Comparison of ENCODE assay signal across 8 cellular contexts in the genomic region with DNA sequence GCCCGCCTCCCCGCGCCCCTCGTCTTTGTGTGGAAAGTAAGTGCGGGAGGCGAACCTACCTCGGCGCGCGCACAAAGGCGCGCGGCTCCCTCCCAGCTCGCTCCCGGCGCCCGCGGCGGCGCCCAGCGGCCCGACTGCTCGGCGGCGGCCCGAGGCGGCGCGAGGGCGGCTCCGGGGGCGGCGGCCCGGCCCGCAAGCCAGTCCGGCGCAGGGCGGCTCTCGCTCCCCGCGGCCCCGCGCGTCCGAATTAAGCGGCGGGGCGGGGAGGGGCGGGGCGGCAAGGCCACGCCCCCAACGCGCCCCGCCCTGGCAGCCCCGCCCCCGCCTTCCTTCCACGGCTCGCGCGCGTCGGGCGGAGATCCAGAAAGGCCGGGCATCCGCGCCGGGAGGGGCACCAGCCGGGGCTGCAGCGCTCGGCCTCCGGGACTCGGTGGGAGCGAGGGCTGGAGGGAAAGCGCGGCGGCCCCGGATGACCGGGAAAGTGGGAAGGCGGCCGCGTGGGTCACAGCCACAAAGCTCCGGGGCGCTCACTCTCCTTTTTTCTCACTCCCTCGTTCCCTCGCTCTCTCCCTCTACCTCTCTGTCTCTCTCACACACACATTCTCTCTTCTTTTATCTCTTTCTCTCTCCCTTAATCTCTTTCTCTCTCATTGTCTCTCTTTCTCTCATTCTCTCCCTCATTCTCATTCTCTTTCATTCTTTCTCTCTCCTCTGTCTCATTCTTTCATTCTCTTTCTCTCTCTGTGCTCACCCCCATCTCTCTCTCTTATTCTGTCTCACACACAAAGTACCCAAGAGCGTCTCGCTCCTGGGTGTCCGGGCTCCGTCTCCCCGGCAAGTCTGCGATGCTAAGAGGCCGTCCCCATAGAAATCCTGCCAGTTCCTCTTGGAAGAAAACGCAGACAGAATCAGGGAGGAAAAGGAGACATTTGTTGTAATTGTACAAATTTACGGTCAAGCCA.
DNase-seq lines count a peak whose midpoint lies in the region; FAIRE-seq and TF ChIP-seq lines count a peak whose summit lies in the region.

No MANE protein-coding gene starts in this region.

- H3K4me1 ChIP-seq in mammary epithelial cell (ENCODE audit: insufficient read depth, low read length), result peaks cover 11% of the 10 kb centered on the region
- peaks cover 12% of the 10 kb centered on the region for H3K4me1 ChIP-seq in skeletal muscle satellite cell (ENCODE audit: control insufficient read depth, insufficient read depth, low read length)

- H3K27me3 ChIP-seq in GM06990 (replicated peaks; ENCODE audit: control insufficient read depth, insufficient read depth, low read length), result no peaks in the 10 kb centered on the region
- H3K27me3 ChIP-seq in mammary epithelial cell (ENCODE audit: insufficient read depth, low read length), result no peaks in the 10 kb centered on the region
- peaks cover 4% of the 10 kb centered on the region for H3K27me3 ChIP-seq in skeletal muscle satellite cell (ENCODE audit: control insufficient read depth, insufficient read depth, low read length)

- BruUV-seq in mammary epithelial cell (replicated peaks; lab: Mats Ljungman, UMichigan), result no TSS peak

- peak overlapping the region; percentile 30 for H3K27ac ChIP-seq in mammary epithelial cell (ENCODE audit: insufficient read depth, low read depth, low read length)

- H3K9ac ChIP-seq in mammary epithelial cell (ENCODE audit: insufficient read depth, low read length), result peak overlapping the region; percentile 78
- H3K9ac ChIP-seq in skeletal muscle satellite cell (ENCODE audit: low read depth, low read length), result peak overlapping the region; percentile 68

- intact Hi-C loops in mammary epithelial cell (cut with micrococcal nuclease), result loop anchor here (2.0 to 10.0 kb wide), 2 partner anchors 48 to 480 kb away; a partner anchor contains a TSS

- in situ Hi-C loops in mammary epithelial cell (cut with MboI; ENCODE audit: low sequenced_read_pairs in 2 of 2), result no loop called here

- no peaks in the 10 kb centered on the region for H4K20me1 ChIP-seq in mammary epithelial cell (ENCODE audit: insufficient read depth, low read length)

- H3K9me3 ChIP-seq in mammary epithelial cell (replicated peaks; ENCODE audit: insufficient read depth, low read length) (no peaks in the 10 kb centered on the region), skeletal muscle satellite cell (replicated peaks; ENCODE audit: low read length) (no peaks in the 10 kb centered on the region)

- H3K36me3 ChIP-seq in GM06990 (ENCODE audit: control insufficient read depth, insufficient read depth, low read length), result peaks cover 3% of the 10 kb centered on the region
- H3K36me3 ChIP-seq in mammary epithelial cell (ENCODE audit: insufficient read depth, low read length), result no peaks in the 10 kb centered on the region
- H3K36me3 ChIP-seq in skeletal muscle satellite cell (ENCODE audit: insufficient read depth, low read length), result no peaks in the 10 kb centered on the region

- H3K79me2 ChIP-seq in mammary epithelial cell (ENCODE audit: insufficient read depth, low read length), result no peaks in the 10 kb centered on the region

- H3K4me2 ChIP-seq in mammary epithelial cell (ENCODE audit: insufficient read depth, low read depth, low read length) (peak overlapping the region; percentile 95), skeletal muscle satellite cell (ENCODE audit: low read length) (peak overlapping the region; percentile 90)

- no peak for FAIRE-seq in H54 (lab: Jason Lieb, UNC)

- H3K4me3 ChIP-seq in GM06990 (replicated peaks; ENCODE audit: low read depth, low read length) (peak overlapping the region; percentile 87), mammary epithelial cell (replicated peaks in 1 of 3; ENCODE audit: insufficient read depth in 1 of 3, low read depth in 2 of 3, low read length in 3 of 3) (peak overlapping the region; percentile 33 to 63 (median 61)), skeletal muscle satellite cell (ENCODE audit: low read length) (peak overlapping the region; percentile 71)

- TF ChIP-seq POLR2A in H54 (IDR thresholded peaks at IDR 0.05; ENCODE audit: low read depth, low read length), result peak; percentile 76

- peak; percentile 80 for DNase-seq in GM06990 (ENCODE audit: extremely low read depth, insufficient read length)
- peak; percentile 63 for DNase-seq in H54 (ENCODE audit: insufficient read length, low spot score)
- peak; percentile 63 for DNase-seq in MV-4-11 (lab: John Stamatoyannopoulos, UW)
- DNase-seq in UCSD-AML1 (lab: John Stamatoyannopoulos, UW; ENCODE audit: unreplicated experiment), result peak; percentile 86
- DNase-seq in mammary epithelial cell, result peak; percentile 52
- peak; percentile 87 for DNase-seq in iPS-NIHi11 (ENCODE audit: low spot score)
- no peak for DNase-seq in DMS153 (lab: John Stamatoyannopoulos, UW)

- H2AFZ ChIP-seq in mammary epithelial cell (ENCODE audit: low read depth, low read length), result peak overlapping the region; percentile 74

- dilution Hi-C loops in mammary epithelial cell (cut with HindIII; ENCODE audit: low sequenced_read_pairs), result no loop called here

- CTCF ChIA-PET in mammary epithelial cell (lab: Charles Lee; ENCODE audit: low non-redundant PET), result no interaction called here

- TF ChIP-seq CTCF in GM06990 (IDR thresholded peaks at IDR 0.05; ENCODE audit: insufficient read depth, low read length, poor library complexity, severe bottlenecking) (no peak), mammary epithelial cell (conservative IDR thresholded peaks at IDR 0.05 in 1 of 2, IDR thresholded peaks at IDR 0.05 in 1 of 2; ENCODE audit: extremely low read depth in 1 of 2, insufficient read depth in 1 of 2, low read depth in 1 of 2, low read length in 2 of 2) (no peak)

- 9% methylated on average over 9 of the region's 94 CpGs for WGBS in mammary epithelial cell (ENCODE audit: low coverage, missing lambda C conversion rate)
